Comparison of ENCODE assay signal across 8 cellular contexts in genomic region chr3:58414538-58415197, GRCh38. TPM values are rescaled to one million over a fixed set of nuclear protein-coding genes. Genes with fewer than 3 reads are reported as not detected.
DNase-seq lines count a peak whose midpoint lies in the region; ATAC-seq and TF ChIP-seq lines count a peak whose summit lies in the region.

No MANE protein-coding gene starts in this region.

- no peak overlapping the region for H3K4me3 ChIP-seq in MM.1S (ENCODE audit: low read length)

- H3K9me3 ChIP-seq in MM.1S (replicated peaks; ENCODE audit: insufficient read depth, low read length) (no peaks in the 10 kb centered on the region), T-helper 17 cell (ENCODE audit: control insufficient read depth, low read length, poor library complexity, severe bottlenecking) (no peaks in the 10 kb centered on the region)

- no peaks in the 10 kb centered on the region for H3K4me1 ChIP-seq in MM.1S (ENCODE audit: low read length)

- no peaks in the 10 kb centered on the region for H3K79me2 ChIP-seq in MM.1S (ENCODE audit: low read length)

- no peaks in the 10 kb centered on the region for H3F3A ChIP-seq in MM.1S (ENCODE audit: insufficient read depth, low read length)

- H3K27me3 ChIP-seq in MM.1S (replicated peaks; ENCODE audit: insufficient read depth, low read length) (no peaks in the 10 kb centered on the region), layer of hippocampus (ENCODE audit: control insufficient read depth, insufficient read depth, low read length) (no peaks in the 10 kb centered on the region)

- TF ChIP-seq CTCF in MM.1S (IDR thresholded peaks at IDR 0.05; ENCODE audit: low read length) = peak; percentile 69

- H3K4me3 Mint-ChIP-seq in T-helper 17 cell = no peak overlapping the region

- peak; percentile 3 to 40 for DNase-seq in activated CD4-positive, alpha-beta T cell treated with anti-CD3 and anti-CD28 coated beads for 24 hours (ENCODE audit: low read depth in 2 of 2)
- DNase-seq in activated CD4-positive, alpha-beta T cell treated with anti-CD3 and anti-CD28 coated beads for 1 hour = no peak
- DNase-seq in MM.1S (peak; percentile 65), T-helper 17 cell (peak in 1 of 3 donors; percentile 27), HuH-7 (ENCODE audit: low spot score) (no peak)
- DNase-seq in central memory CD4-positive, alpha-beta T cell = peak; percentile 37
- peak; percentile 9 to 22 (median 11) for DNase-seq in stimulated activated CD4-positive, alpha-beta T cell treated with anti-CD3 and anti-CD28 coated beads, TNF-alpha, amount 100 ng/mL, for 24 hours (ENCODE audit: low read depth in 3 of 3)

- peaks cover 2% of the 10 kb centered on the region for H3K36me3 Mint-ChIP-seq in T-helper 17 cell (ENCODE audit: low read depth)

- H3K9me2 ChIP-seq in MM.1S (replicated peaks; ENCODE audit: insufficient read depth, low read length) = no peaks in the 10 kb centered on the region

- peak; percentile 75 for ATAC-seq in T-helper 17 cell

- no peak overlapping the region for H2AFZ ChIP-seq in MM.1S (ENCODE audit: low read length)

- H4K20me1 ChIP-seq in MM.1S (ENCODE audit: insufficient read depth, low read length) = no peaks in the 10 kb centered on the region

- no peaks in the 10 kb centered on the region for H3K4me1 Mint-ChIP-seq in T-helper 17 cell

- no peak overlapping the region for H3K27ac Mint-ChIP-seq in T-helper 17 cell

- no peaks in the 10 kb centered on the region for H3K27me3 Mint-ChIP-seq in T-helper 17 cell

- no peak overlapping the region for H3K9ac ChIP-seq in MM.1S (ENCODE audit: low read length)

- H3K4me2 ChIP-seq in MM.1S (ENCODE audit: low read depth, low read length) = no peak overlapping the region

- no peaks in the 10 kb centered on the region for H3K36me3 ChIP-seq in MM.1S (replicated peaks; ENCODE audit: insufficient read depth, low read length)

- H3K27ac ChIP-seq in MM.1S (ENCODE audit: low read length) = no peak overlapping the region
- peak overlapping the region; percentile 66 for H3K27ac ChIP-seq in layer of hippocampus (ENCODE audit: low read depth, low read length)

RNA-seq across cellular contexts. Expression of gene PDHB, which starts 19.0 kb away (rescaled TPM):
- 10 to 100 TPM; 25.6 to 29.9 TPM for total RNA-seq in T-helper 17 cell

Comparison
In these comparisons a context has a peak if more than half of its experiments do, and no peak if none do; other contexts are left out.
1. DNase-seq: peak in activated CD4-positive, alpha-beta T cell treated with anti-CD3 and anti-CD28 coated beads for 24 hours (2 of 2), MM.1S (single experiment), central memory CD4-positive, alpha-beta T cell (single experiment) and stimulated activated CD4-positive, alpha-beta T cell treated with anti-CD3 and anti-CD28 coated beads, TNF-alpha, amount 100 ng/mL, for 24 hours (3 of 3); none in activated CD4-positive, alpha-beta T cell treated with anti-CD3 and anti-CD28 coated beads for 1 hour (single experiment) and HuH-7 (single experiment).